ENCODE assay signal across 20 cellular contexts in the genomic region with DNA sequence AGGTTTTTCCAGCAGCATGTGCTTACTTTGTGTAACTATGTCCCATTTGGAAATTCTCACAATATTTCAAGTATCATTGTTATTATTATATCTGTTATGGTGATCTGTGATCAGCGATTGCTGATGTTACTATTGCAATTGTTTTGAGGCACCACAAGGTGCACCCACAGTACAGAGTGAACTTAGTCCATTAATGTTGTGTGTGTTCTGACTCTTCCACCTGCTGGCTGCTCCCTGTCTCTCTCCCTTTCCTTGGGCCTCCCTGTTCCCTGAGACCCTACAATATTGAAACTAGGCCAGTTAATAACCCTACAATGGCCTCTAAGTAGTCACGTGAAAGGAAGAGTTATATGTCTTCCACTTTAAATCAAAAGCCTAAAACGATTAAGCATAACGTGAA.
DNase-seq lines count a peak whose midpoint lies in the region; ATAC-seq and TF ChIP-seq lines count a peak whose summit lies in the region.
"Had no signal": no experiment of that assay in that cellular context is flagged by ENCODE, and none has a peak within 500 bp of the region (broad histone marks: within the 10 kb centered on the region; RNA-seq: fewer than 3 reads in every experiment).

No MANE protein-coding gene starts in this region.

- intact Hi-C loops in PC-9 (cut with micrococcal nuclease; ENCODE audit: unreplicated experiment): no loop called here
- intact Hi-C loops in lower leg skin (cut with DNase I; ENCODE audit: low total_unique reads): no loop called here

- no peak for TF ChIP-seq RAD21 in SK-N-SH (IDR thresholded peaks at IDR 0.05; ENCODE audit: low read length)

- H3K4me2 ChIP-seq in SK-N-SH (no peak overlapping the region), PC-9 (no peak overlapping the region), smooth muscle cell (peak overlapping the region; percentile 37)
- H3K4me2 ChIP-seq: KMS-11 had no signal

- no peaks in the 10 kb centered on the region for H3K36me3 ChIP-seq in SK-N-SH (replicated peaks in 1 of 2; ENCODE audit: control insufficient read depth in 1 of 2, insufficient read depth in 2 of 2, low read length in 1 of 2)
- no peaks in the 10 kb centered on the region for H3K36me3 ChIP-seq in PC-9 (ENCODE audit: low read depth)
- no peaks in the 10 kb centered on the region for H3K36me3 ChIP-seq in kidney epithelial cell (ENCODE audit: control insufficient read depth, insufficient read depth, low read length)
- H3K36me3 ChIP-seq in smooth muscle cell (ENCODE audit: low read depth): no peaks in the 10 kb centered on the region
- H3K36me3 ChIP-seq: BE2C, HAP-1 had no signal

- no peaks in the 10 kb centered on the region for H3K9me2 ChIP-seq in SK-N-SH
- H3K9me2 ChIP-seq in PC-9 (ENCODE audit: insufficient read depth): no peaks in the 10 kb centered on the region

- H4K20me1 ChIP-seq in SK-N-SH (ENCODE audit: insufficient read depth) (no peaks in the 10 kb centered on the region), PC-9 (ENCODE audit: insufficient read depth) (no peaks in the 10 kb centered on the region), smooth muscle cell (ENCODE audit: low read depth) (no peaks in the 10 kb centered on the region)

- H3K79me2 ChIP-seq in SK-N-SH (ENCODE audit: insufficient read depth): no peaks in the 10 kb centered on the region
- H3K79me2 ChIP-seq in PC-9 (ENCODE audit: low read depth): no peaks in the 10 kb centered on the region
- no peaks in the 10 kb centered on the region for H3K79me2 ChIP-seq in smooth muscle cell (ENCODE audit: low read depth)

- WGBS in SK-N-SH (ENCODE audit: low lambda C conversion rate): 28% methylated on average over 4 of the region's 4 CpGs
- 87% methylated on average over 4 of the region's 4 CpGs for WGBS in smooth muscle cell (ENCODE audit: low lambda C conversion rate)
- WGBS in lower leg skin, 2 donors: 62 to 63% methylated on average over 4 of the region's 4 CpGs

- DNase-seq in SK-N-SH (no peak), PC-9 (no peak), kidney epithelial cell (ENCODE audit: low read depth) (no peak), smooth muscle cell (lab: John Stamatoyannopoulos, UW; ENCODE audit: unreplicated experiment) (no peak), NCI-H1694 (lab: John Stamatoyannopoulos, UW) (no peak), lower leg skin (ENCODE audit: low spot score in 2 of 2) (no peak)
- DNase-seq: BE2C, DMS153, DND-41, NCI-H1048, NCI-H1417, NCI-H1694 treated with DMSO at 0.1 percent for 48 hours, NCI-H2081 treated with DMSO at 0.1 percent for 48 hours, NCI-H524 treated with DMSO at 0.1 percent for 48 hours, NCI-H774 had no signal

- H3K27ac ChIP-seq in SK-N-SH (ENCODE audit: low read depth in 2 of 2, low read length in 1 of 2) (no peak overlapping the region), PC-9 (no peak overlapping the region), smooth muscle cell (ENCODE audit: low read depth) (no peak overlapping the region)
- H3K27ac ChIP-seq: 22Rv1, KMS-11 had no signal

- TF ChIP-seq EP300 in SK-N-SH (IDR thresholded peaks at IDR 0.05; ENCODE audit: borderline replicate concordance in 1 of 2, low read depth in 1 of 2, low read length in 1 of 2): no peak

- no peak overlapping the region for H3K9ac ChIP-seq in SK-N-SH
- no peak overlapping the region for H3K9ac ChIP-seq in smooth muscle cell (ENCODE audit: low read depth)
- H3K9ac ChIP-seq: KMS-11 had no signal

- no TSS peak for BruUV-seq in PC-9 (replicated peaks; lab: Mats Ljungman, UMichigan)

- H3K27me3 ChIP-seq in SK-N-SH (ENCODE audit: insufficient read depth): no peaks in the 10 kb centered on the region
- H3K27me3 ChIP-seq in PC-9 (ENCODE audit: insufficient read depth, low read depth): no peaks in the 10 kb centered on the region
- H3K27me3 ChIP-seq in kidney epithelial cell (ENCODE audit: control insufficient read depth, insufficient read depth, low read length): no peaks in the 10 kb centered on the region
- H3K27me3 ChIP-seq in smooth muscle cell (ENCODE audit: low read depth): no peaks in the 10 kb centered on the region
- H3K27me3 ChIP-seq: BE2C had no signal

- H3F3A ChIP-seq in SK-N-SH (replicated peaks; ENCODE audit: insufficient read depth) (no peaks in the 10 kb centered on the region), PC-9 (ENCODE audit: insufficient read depth, low read depth) (no peaks in the 10 kb centered on the region), smooth muscle cell (ENCODE audit: low read depth) (no peaks in the 10 kb centered on the region)

- no peak; the same call in 2 of the 3 replicates for ATAC-seq in SK-N-SH treated with all-trans-retinoic acid at 6 μM for 48 hours
- ATAC-seq in HG03354 (IDR thresholded peaks at IDR 0.05; ENCODE audit: poor library complexity, severe bottlenecking, unreplicated experiment): no peak

- H3K4me1 ChIP-seq in SK-N-SH (ENCODE audit: control insufficient read depth in 1 of 2, insufficient read depth in 2 of 2, low read depth in 1 of 2, low read length in 1 of 2) (no peaks in the 10 kb centered on the region), PC-9 (replicated peaks; ENCODE audit: insufficient read depth) (no peaks in the 10 kb centered on the region), smooth muscle cell (ENCODE audit: low read depth) (no peaks in the 10 kb centered on the region)
- H3K4me1 ChIP-seq: BE2C, HAP-1 had no signal

- H3K4me3 ChIP-seq in SK-N-SH (ENCODE audit: low read depth in 2 of 2, low read length in 1 of 2): no peak overlapping the region
- no peak overlapping the region for H3K4me3 ChIP-seq in PC-9
- H3K4me3 ChIP-seq in kidney epithelial cell (ENCODE audit: low read depth, low read length): no peak overlapping the region
- H3K4me3 ChIP-seq in smooth muscle cell: no peak overlapping the region
- no peak overlapping the region for H3K4me3 ChIP-seq in lower leg skin (ENCODE audit: low read depth, poor library complexity, severe bottlenecking)
- H3K4me3 ChIP-seq: HAP-1 had no signal

- TF ChIP-seq CTCF in SK-N-SH (IDR thresholded peaks at IDR 0.05): no peak
- no peak for TF ChIP-seq CTCF in PC-9 (conservative IDR thresholded peaks at IDR 0.05)
- peak; percentile 1 for TF ChIP-seq CTCF in kidney epithelial cell (IDR thresholded peaks at IDR 0.05; ENCODE audit: insufficient read depth, low read length, poor library complexity, severe bottlenecking)
- no peak for TF ChIP-seq CTCF in smooth muscle cell (IDR thresholded peaks at IDR 0.05; ENCODE audit: borderline replicate concordance, insufficient read depth, poor library complexity, severe bottlenecking)
- no peak for TF ChIP-seq CTCF in lower leg skin (IDR thresholded peaks at IDR 0.05)

- POLR2A ChIA-PET in SK-N-SH (lab: Yijun Ruan, JAX): no interaction called here
- POLR2A ChIA-PET in PC-9 (lab: Charles Lee; ENCODE audit: unreplicated experiment): no interaction called here

- CTCF ChIA-PET in SK-N-SH (lab: Yijun Ruan, JAX) (no interaction called here), PC-9 (lab: Charles Lee) (no interaction called here)

- no peak for TF ChIP-seq POLR2A in lower leg skin (IDR thresholded peaks at IDR 0.05)

- H2AFZ ChIP-seq in SK-N-SH (ENCODE audit: low read depth): 0 out of 2 replicates have a peak overlapping the region, but pooled peaks have one; percentile 36
- H2AFZ ChIP-seq in PC-9: peak overlapping the region; percentile 25
- no peak overlapping the region for H2AFZ ChIP-seq in smooth muscle cell (ENCODE audit: low read depth)

- H3K9me3 ChIP-seq in SK-N-SH (no peaks in the 10 kb centered on the region), PC-9 (ENCODE audit: insufficient read depth, low read depth) (no peaks in the 10 kb centered on the region), smooth muscle cell (replicated peaks; ENCODE audit: low read depth) (no peaks in the 10 kb centered on the region)
- H3K9me3 ChIP-seq: BE2C, HAP-1 had no signal

TF ChIP-seq in SK-N-SH, 30 proteins besides CTCF, POLR2A, EP300 and RAD21 (continues in another document):
- no peak for TF ChIP-seq EZH2phosphoT487 (IDR thresholded peaks at IDR 0.05; ENCODE audit: borderline replicate concordance, low read depth)
- TF ChIP-seq, protein P1, sequence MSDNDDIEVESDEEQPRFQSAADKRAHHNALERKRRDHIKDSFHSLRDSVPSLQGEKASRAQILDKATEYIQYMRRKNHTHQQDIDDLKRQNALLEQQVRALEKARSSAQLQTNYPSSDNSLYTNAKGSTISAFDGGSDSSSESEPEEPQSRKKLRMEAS (IDR thresholded peaks at IDR 0.05; ENCODE audit: low read depth): no peak
- TF ChIP-seq POLR2AphosphoS5 (IDR thresholded peaks at IDR 0.05; ENCODE audit: low read depth, low read length): no peak
- TF ChIP-seq, protein P2, sequence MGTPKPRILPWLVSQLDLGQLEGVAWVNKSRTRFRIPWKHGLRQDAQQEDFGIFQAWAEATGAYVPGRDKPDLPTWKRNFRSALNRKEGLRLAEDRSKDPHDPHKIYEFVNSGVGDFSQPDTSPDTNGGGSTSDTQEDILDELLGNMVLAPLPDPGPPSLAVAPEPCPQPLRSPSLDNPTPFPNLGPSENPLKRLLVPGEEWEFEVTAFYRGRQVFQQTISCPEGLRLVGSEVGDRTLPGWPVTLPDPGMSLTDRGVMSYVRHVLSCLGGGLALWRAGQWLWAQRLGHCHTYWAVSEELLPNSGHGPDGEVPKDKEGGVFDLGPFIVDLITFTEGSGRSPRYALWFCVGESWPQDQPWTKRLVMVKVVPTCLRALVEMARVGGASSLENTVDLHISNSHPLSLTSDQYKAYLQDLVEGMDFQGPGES (IDR thresholded peaks at IDR 0.05; ENCODE audit: low read depth, low read length): no peak
- no peak for TF ChIP-seq MXI1 (IDR thresholded peaks at IDR 0.05; ENCODE audit: low read depth, low read length)
- no peak for TF ChIP-seq SMC3 (IDR thresholded peaks at IDR 0.05; ENCODE audit: low read depth, low read length)

TF ChIP-seq in SK-N-SH treated with all-trans-retinoic acid at 6 μM for 48 hours, 23 proteins besides CTCF, POLR2A, EP300 and RAD21 (continues in another document):
- no peak for TF ChIP-seq ARNTL (CRISPR knock-in tag; IDR thresholded peaks at IDR 0.05; ENCODE audit: borderline replicate concordance, low read depth)
- TF ChIP-seq ISL1 (CRISPR knock-in tag; IDR thresholded peaks at IDR 0.05): no peak
- no peak for TF ChIP-seq ZNF8 (CRISPR knock-in tag; IDR thresholded peaks at IDR 0.05)
- TF ChIP-seq ZC3H10 (CRISPR knock-in tag; IDR thresholded peaks at IDR 0.05): no peak
- no peak for TF ChIP-seq SNAI2 (CRISPR knock-in tag; IDR thresholded peaks at IDR 0.05)
- TF ChIP-seq PPARA (CRISPR knock-in tag; IDR thresholded peaks at IDR 0.05; ENCODE audit: borderline replicate concordance): no peak
- no peak for TF ChIP-seq GLIS3 (CRISPR knock-in tag; IDR thresholded peaks at IDR 0.05)
